Comparison of ENCODE assay signal across 1 cellular context in genomic region chrX:99095965-99096364, GRCh38.
TF ChIP-seq lines count a peak whose summit lies in the region.

No MANE protein-coding gene starts in this region.

TF ChIP-seq in WTC11, 78 proteins besides CTCF, POLR2A, EP300 and RAD21 (continued from another document):
- no peak for TF ChIP-seq ZNF425 (CRISPR knock-in tag; conservative IDR thresholded peaks at IDR 0.05)
- no peak for TF ChIP-seq STAT6 (CRISPR knock-in tag; conservative IDR thresholded peaks at IDR 0.05; ENCODE audit: low read depth)
TF ChIP-seq in WTC11: peak in this region for 0.
